25 cellular contexts compared by ENCODE assay signal in the genomic region with DNA sequence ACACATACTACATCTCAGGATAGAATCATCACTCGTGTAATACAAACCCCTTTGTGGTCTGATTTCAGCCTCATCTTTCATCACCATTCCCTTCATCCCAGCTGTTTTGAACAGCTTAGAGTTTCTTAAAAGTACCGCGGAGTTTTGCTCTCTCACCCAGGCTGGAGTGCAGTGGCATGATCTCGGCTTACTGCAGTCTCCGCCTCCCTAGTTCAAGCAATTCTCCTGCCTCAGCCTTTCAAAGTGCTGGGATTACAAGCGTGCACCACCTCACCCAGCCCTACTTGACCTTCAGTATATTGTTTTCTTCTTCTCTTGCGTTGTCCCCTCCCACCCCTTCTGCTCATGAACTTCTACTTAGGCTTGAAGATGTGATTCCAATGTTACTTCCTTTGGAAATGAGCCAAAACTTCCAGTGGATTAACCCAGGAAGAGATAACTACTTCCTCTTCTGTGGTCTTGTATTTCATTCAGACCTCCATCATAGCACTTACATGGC. TPM values are rescaled to one million over a fixed set of nuclear protein-coding genes. Genes with fewer than 3 reads are reported as not detected.
A peak's percentile ranks its signal among the peaks of the same experiment; 100 is the strongest.
DNase-seq lines count a peak whose midpoint lies in the region; ATAC-seq and TF ChIP-seq lines count a peak whose summit lies in the region.
"Had no signal": no experiment of that assay in that cellular context is flagged by ENCODE, and none has a peak within 500 bp of the region (broad histone marks: within the 10 kb centered on the region; RNA-seq: fewer than 3 reads in every experiment).

No MANE protein-coding gene starts in this region.

- POLR2A ChIA-PET in RWPE1 (lab: Yijun Ruan, JAX; ENCODE audit: low non-redundant PET) = no interaction called here
- POLR2A ChIA-PET in activated CD4-positive, alpha-beta T cell treated with anti-CD3 and anti-CD28 coated beads for 36 hours (lab: Charles Lee) = no interaction called here

- ATAC-seq in Right ventricle myocardium inferior = no peak
- ATAC-seq in activated CD4-positive, alpha-beta T cell treated with anti-CD3 and anti-CD28 coated beads for 36 hours = no peak
- ATAC-seq: activated CD8-positive, alpha-beta memory T cell treated with anti-CD3 and anti-CD28 coated beads, Interleukin-2, amount 10 ng/mL, durations not matched to agents 7 days and 5 days; activated naive CD8-positive, alpha-beta T cell treated with anti-CD3 and anti-CD28 coated beads, Interleukin-2, amount 50 U/mL, for 24 hours; sciatic nerve; upper lobe of right lung had no signal

- peaks cover 3% of the 10 kb centered on the region for H3K4me1 ChIP-seq in cardiac muscle cell (ENCODE audit: low read depth)
- H3K4me1 ChIP-seq: colonic mucosa, upper lobe of right lung had no signal

- no peaks in the 10 kb centered on the region for H3K27me3 Mint-ChIP-seq in activated CD4-positive, alpha-beta T cell treated with anti-CD3 and anti-CD28 coated beads for 36 hours
- H3K27me3 Mint-ChIP-seq: activated CD4-positive, alpha-beta T cell treated with anti-CD3 and anti-CD28 coated beads, Interleukin-2, amount 10 ng/mL, durations not matched to agents 7 days and 5 days; activated CD8-positive, alpha-beta memory T cell treated with anti-CD3 and anti-CD28 coated beads, Interleukin-2, amount 10 ng/mL, durations not matched to agents 7 days and 5 days; activated naive CD8-positive, alpha-beta T cell treated with anti-CD3 and anti-CD28 coated beads, Interleukin-2, amount 50 U/mL, for 24 hours; brain had no signal

- H3K9me3 ChIP-seq in cardiac muscle cell (ENCODE audit: low read depth) (no peaks in the 10 kb centered on the region), WERI-Rb-1 (ENCODE audit: severe bottlenecking) (no peaks in the 10 kb centered on the region)
- H3K9me3 ChIP-seq: colonic mucosa, upper lobe of right lung had no signal

- DNase-seq in cardiac muscle cell (ENCODE audit: low read depth in 1 of 2, low spot score in 1 of 2) = peak in 1 of 2 donors; percentile 55
- DNase-seq in Right ventricle myocardium inferior (ENCODE audit: missing footprints) = no peak
- peak; percentile 55 for DNase-seq in WERI-Rb-1
- peak; percentile 16 for DNase-seq in iris pigment epithelial cell (ENCODE audit: low read depth)
- DNase-seq in RWPE1 (ENCODE audit: low spot score) = no peak
- no peak for DNase-seq in NCI-H1092 (lab: John Stamatoyannopoulos, UW)
- DNase-seq in GF-D8 (lab: John Stamatoyannopoulos, UW) = no peak
- DNase-seq in activated CD4-positive, alpha-beta T cell treated with anti-CD3 and anti-CD28 coated beads for 36 hours = no peak
- DNase-seq: activated CD4-positive, alpha-beta T cell treated with anti-CD3 and anti-CD28 coated beads, Interleukin-2, amount 10 ng/mL, durations not matched to agents 7 days and 5 days; activated CD8-positive, alpha-beta memory T cell treated with anti-CD3 and anti-CD28 coated beads, Interleukin-2, amount 10 ng/mL, durations not matched to agents 7 days and 5 days; activated naive CD8-positive, alpha-beta T cell treated with anti-CD3 and anti-CD28 coated beads, Interleukin-2, amount 50 U/mL, for 24 hours; C1 segment of cervical spinal cord; colonic mucosa; NCI-H1417; NCI-H774; OCI-M1; SIG-M5; stimulated activated CD4-positive, alpha-beta T cell treated with anti-CD3 and anti-CD28 coated beads, Interleukin-15, amount 100 ng/mL, for 24 hours; stimulated activated CD8-positive, alpha-beta memory T cell treated with anti-CD3 and anti-CD28 coated beads, Interleukin-4, amount 100 ng/mL, for 48 hours; T-helper 1 cell; upper lobe of right lung had no signal

- TF ChIP-seq CTCF in cardiac muscle cell (IDR thresholded peaks at IDR 0.05; ENCODE audit: low read depth, low read length) = no peak
- TF ChIP-seq CTCF in WERI-Rb-1 (IDR thresholded peaks at IDR 0.05; ENCODE audit: low read depth, low read length) = no peak
- TF ChIP-seq CTCF in RWPE1 (conservative IDR thresholded peaks at IDR 0.05; ENCODE audit: low read depth) = no peak

- H3K36me3 ChIP-seq in cardiac muscle cell (peaks cover 47% of the 10 kb centered on the region), WERI-Rb-1 (peaks cover 71% of the 10 kb centered on the region)

- no peaks in the 10 kb centered on the region for H3K27me3 ChIP-seq in cardiac muscle cell
- no peaks in the 10 kb centered on the region for H3K27me3 ChIP-seq in WERI-Rb-1 (ENCODE audit: insufficient read depth, low read depth, severe bottlenecking)
- H3K27me3 ChIP-seq: colonic mucosa, upper lobe of right lung had no signal

- intact Hi-C loops in Right ventricle myocardium inferior (cut with DNase I) = no loop called here
- intact Hi-C loops in activated CD4-positive, alpha-beta T cell treated with anti-CD3 and anti-CD28 coated beads for 36 hours (cut with DNase I, micrococcal nuclease) = no loop called here

- H3K4me3 Mint-ChIP-seq in activated CD4-positive, alpha-beta T cell treated with anti-CD3 and anti-CD28 coated beads for 36 hours = no peak overlapping the region
- H3K4me3 Mint-ChIP-seq: activated CD4-positive, alpha-beta T cell treated with anti-CD3 and anti-CD28 coated beads, Interleukin-2, amount 10 ng/mL, durations not matched to agents 7 days and 5 days; activated CD8-positive, alpha-beta memory T cell treated with anti-CD3 and anti-CD28 coated beads, Interleukin-2, amount 10 ng/mL, durations not matched to agents 7 days and 5 days; activated naive CD8-positive, alpha-beta T cell treated with anti-CD3 and anti-CD28 coated beads, Interleukin-2, amount 50 U/mL, for 24 hours; brain; nephron had no signal

- H3K27ac ChIP-seq in cardiac muscle cell (peak overlapping the region; percentile 63), WERI-Rb-1 (no peak overlapping the region), RWPE1 (no peak overlapping the region)
- H3K27ac ChIP-seq: colonic mucosa, upper lobe of right lung had no signal

- H3K36me3 Mint-ChIP-seq in activated CD4-positive, alpha-beta T cell treated with anti-CD3 and anti-CD28 coated beads for 36 hours (ENCODE audit: low read depth) = peaks cover 18% of the 10 kb centered on the region

- H3K4me1 Mint-ChIP-seq in activated CD4-positive, alpha-beta T cell treated with anti-CD3 and anti-CD28 coated beads for 36 hours = no peaks in the 10 kb centered on the region
- H3K4me1 Mint-ChIP-seq: activated naive CD8-positive, alpha-beta T cell treated with anti-CD3 and anti-CD28 coated beads, Interleukin-2, amount 50 U/mL, for 24 hours had no signal

- H3K9me3 Mint-ChIP-seq in activated CD4-positive, alpha-beta T cell treated with anti-CD3 and anti-CD28 coated beads for 36 hours (ENCODE audit: low read depth) = no peaks in the 10 kb centered on the region
- H3K9me3 Mint-ChIP-seq: activated CD4-positive, alpha-beta T cell treated with anti-CD3 and anti-CD28 coated beads, Interleukin-2, amount 10 ng/mL, durations not matched to agents 7 days and 5 days; activated naive CD8-positive, alpha-beta T cell treated with anti-CD3 and anti-CD28 coated beads, Interleukin-2, amount 50 U/mL, for 24 hours; activated T-helper 2 cell treated with anti-CD3 and anti-CD28 coated beads, Interferon-gamma antibody, Interleukin-2, Interleukin-4, amounts not matched to agents 10 μg/mL and 5 μg/mL and 100 μg/mL, durations not matched to agents 14 hours and 24 hours and 36 hours; brain; nephron had no signal

- CTCF ChIA-PET in RWPE1 (lab: Yijun Ruan, JAX) = no interaction called here
- CTCF ChIA-PET in activated CD4-positive, alpha-beta T cell treated with anti-CD3 and anti-CD28 coated beads for 36 hours (lab: Charles Lee) = no interaction called here

- H3K4me3 ChIP-seq in cardiac muscle cell (no peak overlapping the region), WERI-Rb-1 (ENCODE audit: low read depth, low read length) (no peak overlapping the region)
- H3K4me3 ChIP-seq: colonic mucosa, upper lobe of right lung had no signal

- no peak overlapping the region for H3K27ac Mint-ChIP-seq in activated CD4-positive, alpha-beta T cell treated with anti-CD3 and anti-CD28 coated beads for 36 hours
- H3K27ac Mint-ChIP-seq: activated CD4-positive, alpha-beta T cell treated with anti-CD3 and anti-CD28 coated beads, Interleukin-2, amount 10 ng/mL, durations not matched to agents 7 days and 5 days; activated CD8-positive, alpha-beta memory T cell treated with anti-CD3 and anti-CD28 coated beads, Interleukin-2, amount 10 ng/mL, durations not matched to agents 7 days and 5 days; activated naive CD8-positive, alpha-beta T cell treated with anti-CD3 and anti-CD28 coated beads, Interleukin-2, amount 50 U/mL, for 24 hours; activated T-helper 2 cell treated with anti-CD3 and anti-CD28 coated beads, Interferon-gamma antibody, Interleukin-2, Interleukin-4, amounts not matched to agents 10 μg/mL and 5 μg/mL and 100 μg/mL, durations not matched to agents 14 hours and 24 hours and 36 hours had no signal

RNA-seq across cellular contexts. Expression of a gene that starts 15.8 kb away (rescaled TPM):
- 50.8 and 106 TPM in 2 replicates for total RNA-seq in cardiac muscle cell
- 46.1 and 50.1 TPM in 2 replicates for polyA plus RNA-seq in cardiac muscle cell
- 33.9 TPM for total RNA-seq in Right ventricle myocardium inferior
- 10 to 100 TPM; 18.3 to 20.5 TPM for total RNA-seq in activated CD4-positive, alpha-beta T cell treated with anti-CD3 and anti-CD28 coated beads for 36 hours

RNA-seq across cellular contexts. Expression of a gene that starts 15.9 kb away (rescaled TPM):
- total RNA-seq in cardiac muscle cell (30.1 and 36.5 TPM in 2 replicates), Right ventricle myocardium inferior (9.2 TPM)
- 34.4 and 48.1 TPM in 2 replicates for polyA plus RNA-seq in cardiac muscle cell
- total RNA-seq in activated CD4-positive, alpha-beta T cell treated with anti-CD3 and anti-CD28 coated beads for 36 hours = 10 to 100 TPM; 17.3 to 23.4 TPM

RNA-seq across cellular contexts. Expression of a gene that starts 35.1 kb away (rescaled TPM):
- total RNA-seq in cardiac muscle cell (2.8 and 3.0 TPM in 2 replicates), Right ventricle myocardium inferior (6.8 TPM)
- polyA plus RNA-seq in cardiac muscle cell = 3.7 and 4.1 TPM in 2 replicates
- total RNA-seq in activated CD4-positive, alpha-beta T cell treated with anti-CD3 and anti-CD28 coated beads for 36 hours = 10 to 100 TPM; 15.8 to 17.4 TPM

RNA-seq across cellular contexts. Expression of a gene that starts 57.1 kb away (rescaled TPM):
- total RNA-seq in cardiac muscle cell (0.99 and 1.2 TPM in 2 replicates), Right ventricle myocardium inferior (0.51 TPM)
- 0.15 TPM in 1 of 2 replicates, not detected in the other for polyA plus RNA-seq in cardiac muscle cell
- total RNA-seq in activated CD4-positive, alpha-beta T cell treated with anti-CD3 and anti-CD28 coated beads for 36 hours = 1 to 10 TPM in 1 of 2 experiments, under 1 TPM in 1; 0.71 to 1.2 TPM

Comparison
In these comparisons a context has a peak if more than half of its experiments do, and no peak if none do; other contexts are left out.
1. DNase-seq: peak in WERI-Rb-1 (single experiment) and iris pigment epithelial cell (single experiment); none in Right ventricle myocardium inferior (single experiment), RWPE1 (single experiment), NCI-H1092 (single experiment), GF-D8 (single experiment) and activated CD4-positive, alpha-beta T cell treated with anti-CD3 and anti-CD28 coated beads for 36 hours (single experiment).